In the genomic region with DNA sequence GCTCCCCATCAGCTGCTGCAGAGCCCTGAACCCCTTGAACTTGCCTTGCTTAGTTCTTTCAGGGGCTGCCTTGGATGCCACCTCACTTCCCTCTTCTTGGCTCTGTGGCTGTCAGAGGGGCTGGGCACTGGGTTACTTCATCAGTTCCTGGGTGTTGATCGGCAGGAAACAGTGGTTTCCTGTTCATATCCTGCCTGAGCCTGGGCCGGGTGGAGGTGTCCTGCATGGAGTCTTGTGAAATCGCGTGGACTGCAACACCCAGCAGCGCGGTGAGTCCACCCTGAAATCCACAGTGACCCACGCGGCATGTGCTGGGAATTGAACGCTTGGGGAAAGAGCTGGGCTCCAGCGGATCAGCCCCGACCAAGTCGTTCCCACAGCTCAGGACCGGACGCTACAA, we compare ENCODE assay signal across 8 cellular contexts.
DNase-seq lines count a peak whose midpoint lies in the region; ATAC-seq, FAIRE-seq and TF ChIP-seq lines count a peak whose summit lies in the region.

No MANE protein-coding gene starts in this region.

- H3K27ac ChIP-seq in tibial artery, result no peak overlapping the region

- peak; percentile 4 for FAIRE-seq in HTR-8/SVneo (lab: Jason Lieb, UNC)

- DNase-seq in AML-193 (lab: John Stamatoyannopoulos, UW), result peak; percentile 88 to 93
- DNase-seq in HTR-8/SVneo (ENCODE audit: insufficient read length, low spot score), result no peak
- DNase-seq in activated T-cell treated with anti-CD3 and anti-CD28 coated beads for 48 hours (ENCODE audit: low read depth), result peak; percentile 26
- DNase-seq in islet precursor cell, result peak; percentile 53
- DNase-seq in tibial artery, result peak; percentile 68 to 75
- no peak for DNase-seq in NCI-H82 treated with DMSO at 0.1 percent for 48 hours (lab: John Stamatoyannopoulos, UW; ENCODE audit: unreplicated experiment)
- no peak for DNase-seq in H7

- H3K36me3 ChIP-seq in tibial artery (no peaks in the 10 kb centered on the region), H7 (replicated peaks; ENCODE audit: control insufficient read depth, insufficient read depth, low read length) (no peaks in the 10 kb centered on the region)

- H3K4me3 ChIP-seq in tibial artery (no peak overlapping the region), H7 (ENCODE audit: insufficient read depth, low read depth, low read length) (no peak overlapping the region)

- no peak for TF ChIP-seq CTCF in tibial artery (IDR thresholded peaks at IDR 0.05)

- H3K27me3 ChIP-seq in tibial artery, result peaks cover 0 to 45% of the 10 kb centered on the region in 2 donors
- no peaks in the 10 kb centered on the region for H3K27me3 ChIP-seq in H7 (ENCODE audit: control insufficient read depth, insufficient read depth, low read length)

- intact Hi-C loops in tibial artery (cut with DNase I; ENCODE audit: low total_unique reads), result no loop called here

- H3K4me1 ChIP-seq in tibial artery, result peaks cover 0 to 13% (median 4%) of the 10 kb centered on the region in 4 donors

- ATAC-seq in HG03025 (IDR thresholded peaks at IDR 0.05; ENCODE audit: low FRiP score, unreplicated experiment), result no peak

- no peaks in the 10 kb centered on the region for H3K9me3 ChIP-seq in tibial artery

Comparison
In these comparisons a context has a peak if more than half of its experiments do, and no peak if none do; other contexts are left out.
1. DNase-seq: peak in AML-193 (2 of 2), activated T-cell treated with anti-CD3 and anti-CD28 coated beads for 48 hours (single experiment), islet precursor cell (single experiment) and tibial artery (2 of 2); none in HTR-8/SVneo (single experiment), NCI-H82 treated with DMSO at 0.1 percent for 48 hours (single experiment) and H7 (single experiment).